In genomic region chr11:71962428-71963038, GRCh38 we compare ENCODE assay signal across 9 cellular contexts. TPM values are rescaled to one million over a fixed set of nuclear protein-coding genes. Genes with fewer than 3 reads are reported as not detected.
A peak's percentile ranks its signal among the peaks of the same experiment; 100 is the strongest.
DNase-seq lines count a peak whose midpoint lies in the region; ATAC-seq and TF ChIP-seq lines count a peak whose summit lies in the region.
"Had no signal": no experiment of that assay in that cellular context is flagged by ENCODE, and none has a peak within 500 bp of the region (broad histone marks: within the 10 kb centered on the region; RNA-seq: fewer than 3 reads in every experiment).

No MANE protein-coding gene starts in this region.

- intact Hi-C loops in psoas muscle (cut with DNase I) (no loop called here), Calu3 (cut with micrococcal nuclease; ENCODE audit: unreplicated experiment) (no loop called here)

- no peak overlapping the region for H3K4me3 ChIP-seq in psoas muscle

- no peaks in the 10 kb centered on the region for H3K27me3 Mint-ChIP-seq in activated naive CD8-positive, alpha-beta T cell treated with anti-CD3 and anti-CD28 coated beads for 36 hours
- H3K27me3 Mint-ChIP-seq in Calu3 (ENCODE audit: unreplicated experiment), result no peaks in the 10 kb centered on the region
- H3K27me3 Mint-ChIP-seq: naive B cell had no signal

- H3K36me3 Mint-ChIP-seq in activated naive CD8-positive, alpha-beta T cell treated with anti-CD3 and anti-CD28 coated beads for 36 hours, result peaks cover 34% of the 10 kb centered on the region
- H3K36me3 Mint-ChIP-seq in Calu3 (ENCODE audit: insufficient read depth, unreplicated experiment), result peaks cover 7% of the 10 kb centered on the region

- no peak for DNase-seq in activated naive CD8-positive, alpha-beta T cell treated with anti-CD3 and anti-CD28 coated beads for 36 hours
- no peak for DNase-seq in psoas muscle
- DNase-seq in Calu3, result no peak
- DNase-seq in NCI-H82 (lab: John Stamatoyannopoulos, UW), result no peak
- no peak for DNase-seq in KG1 (lab: John Stamatoyannopoulos, UW)
- no peak for DNase-seq in cerebellar cortex (ENCODE audit: low spot score)
- DNase-seq: naive B cell had no signal

- H3K27ac Mint-ChIP-seq in activated naive CD8-positive, alpha-beta T cell treated with anti-CD3 and anti-CD28 coated beads for 36 hours, result peak overlapping the region; percentile 77
- no peak overlapping the region for H3K27ac Mint-ChIP-seq in Calu3 (ENCODE audit: unreplicated experiment)

- peak overlapping the region; percentile 10 for H3K4me3 Mint-ChIP-seq in activated naive CD8-positive, alpha-beta T cell treated with anti-CD3 and anti-CD28 coated beads for 36 hours
- H3K4me3 Mint-ChIP-seq in Calu3 (ENCODE audit: low read depth, unreplicated experiment), result no peak overlapping the region

- WGBS in psoas muscle, 3 donors, result 74 to 82% (median 77%) methylated on average over 2 of the region's 2 CpGs

- H3K4me1 Mint-ChIP-seq in activated naive CD8-positive, alpha-beta T cell treated with anti-CD3 and anti-CD28 coated beads for 36 hours, result peaks cover 22% of the 10 kb centered on the region
- peaks cover 11% of the 10 kb centered on the region for H3K4me1 Mint-ChIP-seq in Calu3 (ENCODE audit: low read depth, unreplicated experiment)

- CTCF ChIA-PET in Calu3 (lab: Charles Lee), result no interaction called here

- no TSS peak for BruUV-seq in Calu3 (replicated peaks; lab: Mats Ljungman, UMichigan)

- no peaks in the 10 kb centered on the region for H3K4me1 ChIP-seq in psoas muscle

- TF ChIP-seq CTCF in psoas muscle (IDR thresholded peaks at IDR 0.05) (no peak), Calu3 (IDR thresholded peaks at IDR 0.05; ENCODE audit: unreplicated experiment) (no peak)

- ATAC-seq in GM18870 (IDR thresholded peaks at IDR 0.05; ENCODE audit: unreplicated experiment) (peak; percentile 73), HG03139 (IDR thresholded peaks at IDR 0.05; ENCODE audit: unreplicated experiment) (peak; percentile 74), psoas muscle (no peak)

- H3K9me3 ChIP-seq in psoas muscle, result peaks cover 5% of the 10 kb centered on the region

- H3K27me3 ChIP-seq in psoas muscle (ENCODE audit: insufficient read depth in 3 of 3, low read length in 2 of 3), result no peaks in the 10 kb centered on the region

- peaks cover 3 to 46% of the 10 kb centered on the region in 2 donors for H3K36me3 ChIP-seq in psoas muscle (ENCODE audit: insufficient read depth in 1 of 2, low read depth in 1 of 2)

- H3K27ac ChIP-seq in psoas muscle, result peak overlapping the region; percentile 5

- H3K9me3 Mint-ChIP-seq in activated naive CD8-positive, alpha-beta T cell treated with anti-CD3 and anti-CD28 coated beads for 36 hours, result no peaks in the 10 kb centered on the region
- no peaks in the 10 kb centered on the region for H3K9me3 Mint-ChIP-seq in Calu3 (ENCODE audit: low read depth, unreplicated experiment)

RNA-seq across cellular contexts. Expression of gene RNF121, which starts 33.7 kb away (rescaled TPM):
- 10 to 100 TPM; 28.3 to 30.7 TPM for total RNA-seq in activated naive CD8-positive, alpha-beta T cell treated with anti-CD3 and anti-CD28 coated beads for 36 hours
- total RNA-seq in psoas muscle, result 10 to 100 TPM; 23.0 to 29.7 (median 27.0) TPM
- polyA plus RNA-seq in psoas muscle, result 10 to 100 TPM; 24.1 to 51.7 (median 36.3) TPM
- total RNA-seq in Calu3 (2022), result 51.7 and 52.3 TPM in 2 replicates

RNA-seq across cellular contexts. Expression of gene XNDC1N, which starts 34.1 kb away (rescaled TPM):
- total RNA-seq in activated naive CD8-positive, alpha-beta T cell treated with anti-CD3 and anti-CD28 coated beads for 36 hours, result 10 to 100 TPM; 10.8 to 12.4 TPM
- total RNA-seq in psoas muscle (1 to 10 TPM; 1.3 to 3.9 (median 1.6) TPM), Calu3 (2022) (18.5 and 20.4 TPM in 2 replicates)
- polyA plus RNA-seq in psoas muscle, result 1 to 10 TPM in 1 of 3 donors, under 1 TPM in 2; 0.82 to 2.8 (median 0.86) TPM

RNA-seq across cellular contexts. Expression of gene IL18BP, which starts 36.2 kb away (rescaled TPM):
- total RNA-seq in activated naive CD8-positive, alpha-beta T cell treated with anti-CD3 and anti-CD28 coated beads for 36 hours, result 1 to 10 TPM; 6.9 to 7.4 TPM
- total RNA-seq in psoas muscle, result 1 to 10 TPM; 2.9 to 4.4 (median 3.2) TPM
- 1 to 10 TPM; 1.5 to 2.1 (median 2.0) TPM for polyA plus RNA-seq in psoas muscle
- 12.4 and 13.2 TPM in 2 replicates for total RNA-seq in Calu3 (2022)

Comparison
In these comparisons a context has a peak if more than half of its experiments do, and no peak if none do; other contexts are left out.
1. ATAC-seq: peak in GM18870 (single experiment) and HG03139 (single experiment); none in psoas muscle (0 of 4).